ENCODE assay signal across 14 cellular contexts in the genomic region with DNA sequence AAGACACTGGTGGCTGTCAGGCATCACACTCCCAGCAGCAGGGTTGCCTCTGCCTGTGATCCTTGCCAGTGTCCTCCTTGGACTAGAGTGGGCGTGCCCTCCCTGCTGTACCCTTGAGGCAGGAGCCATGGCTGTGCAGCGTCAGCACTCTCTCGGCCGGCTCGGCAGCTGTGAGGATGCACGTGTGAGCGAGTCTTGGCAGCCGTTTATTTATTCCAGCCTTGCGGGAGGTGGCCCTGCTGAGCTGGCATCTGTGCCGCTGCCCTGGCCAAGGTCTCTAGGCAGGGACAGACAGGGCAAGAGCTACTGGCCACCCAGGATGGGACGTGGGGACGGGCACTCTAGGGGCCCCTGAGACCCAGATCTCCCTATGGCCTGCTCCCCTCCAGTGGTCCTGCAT. TPM values are rescaled to one million over a fixed set of nuclear protein-coding genes. Genes with fewer than 3 reads are reported as not detected.
DNase-seq lines count a peak whose midpoint lies in the region; ATAC-seq, FAIRE-seq and TF ChIP-seq lines count a peak whose summit lies in the region.
"Had no signal": no experiment of that assay in that cellular context is flagged by ENCODE, and none has a peak within 500 bp of the region (broad histone marks: within the 10 kb centered on the region; RNA-seq: fewer than 3 reads in every experiment).

No MANE protein-coding gene starts in this region.

- TF ChIP-seq EP300 in sigmoid colon (IDR thresholded peaks at IDR 0.05): no peak

- peak; percentile 86 to 97 (median 96) for ATAC-seq in psoas muscle
- ATAC-seq in GM23338: no peak
- ATAC-seq: naive thymus-derived CD8-positive, alpha-beta T cell had no signal

- no peaks in the 10 kb centered on the region for H3K9me2 ChIP-seq in GM23338 (ENCODE audit: insufficient read depth)

- H3K4me1 ChIP-seq in HEK293 (ENCODE audit: control insufficient read depth, insufficient read depth, low read length): no peaks in the 10 kb centered on the region
- H3K4me1 ChIP-seq in psoas muscle: peaks cover 11% of the 10 kb centered on the region
- H3K4me1 ChIP-seq in sigmoid colon: no peaks in the 10 kb centered on the region
- no peaks in the 10 kb centered on the region for H3K4me1 ChIP-seq in GM23338 (ENCODE audit: insufficient read depth)
- H3K4me1 ChIP-seq: thyroid gland had no signal

- peaks cover 35% of the 10 kb centered on the region for H3K36me3 Mint-ChIP-seq in GM23338 (ENCODE audit: low read depth)

- no peaks in the 10 kb centered on the region; the same call in 1 of the 3 replicates for H3K4me1 Mint-ChIP-seq in GM23338

- peaks cover 15% of the 10 kb centered on the region; the same call in 1 of the 2 replicates for H3F3A ChIP-seq in GM23338 (replicated peaks; ENCODE audit: low read depth)

- no peak overlapping the region for H3K4me3 ChIP-seq in HEK293 (ENCODE audit: low read depth, low read length)
- no peak overlapping the region for H3K4me3 ChIP-seq in psoas muscle
- no peak overlapping the region for H3K4me3 ChIP-seq in sigmoid colon
- no peak overlapping the region for H3K4me3 ChIP-seq in GM23338
- H3K4me3 ChIP-seq: smooth muscle cell, thyroid gland had no signal

- no peak overlapping the region for H3K4me2 ChIP-seq in GM23338
- H3K4me2 ChIP-seq: smooth muscle cell had no signal

- H3K27me3 ChIP-seq in psoas muscle (ENCODE audit: insufficient read depth in 3 of 3, low read length in 2 of 3) (no peaks in the 10 kb centered on the region), sigmoid colon (no peaks in the 10 kb centered on the region), GM23338 (ENCODE audit: insufficient read depth) (no peaks in the 10 kb centered on the region)
- H3K27me3 ChIP-seq: thyroid gland had no signal

- TF ChIP-seq CTCF in HEK293 (tag by site-specific recombination; IDR thresholded peaks at IDR 0.05) (no peak), psoas muscle (IDR thresholded peaks at IDR 0.05) (no peak), sigmoid colon (IDR thresholded peaks at IDR 0.05) (no peak), GM23338 (conservative IDR thresholded peaks at IDR 0.05; ENCODE audit: low read depth in 2 of 2) (no peak)

- DNase-seq in NCI-H524 treated with DMSO at 0.1 percent for 48 hours (lab: John Stamatoyannopoulos, UW) (peak; percentile 64), globus pallidus (ENCODE audit: low spot score) (peak; percentile 11), psoas muscle (peak; percentile 63 to 90), sigmoid colon (no peak), retina (no peak), frontal cortex (ENCODE audit: low spot score in 2 of 2) (no peak), GM23338 (ENCODE audit: low spot score) (no peak)
- DNase-seq: activated CD4-positive, alpha-beta T cell treated with anti-CD3 and anti-CD28 coated beads for 1 hour; Karpas-422; naive thymus-derived CD8-positive, alpha-beta T cell had no signal

- peaks cover 21% of the 10 kb centered on the region for H3K27me3 Mint-ChIP-seq in GM23338 (ENCODE audit: insufficient read depth, low read depth, poor library complexity)
- H3K27me3 Mint-ChIP-seq: dendritic cell treated with granulocyte-macrophage colony-stimulating factor and Interleukin-4, amounts not matched to agents 40 ng/mL and 50 ng/mL, for 4 days; naive thymus-derived CD8-positive, alpha-beta T cell had no signal

- H3K9me3 ChIP-seq in HEK293 (ENCODE audit: control insufficient read depth, insufficient read depth, low read depth, low read length) (no peaks in the 10 kb centered on the region), psoas muscle (no peaks in the 10 kb centered on the region), sigmoid colon (no peaks in the 10 kb centered on the region)
- H3K9me3 ChIP-seq: thyroid gland had no signal

- no peak overlapping the region for H3K27ac ChIP-seq in HEK293 (ENCODE audit: extremely low read depth, low read depth, low read length)
- H3K27ac ChIP-seq in psoas muscle: peak overlapping the region; percentile 58
- no peak overlapping the region for H3K27ac ChIP-seq in sigmoid colon
- no peak overlapping the region for H3K27ac ChIP-seq in GM23338 (ENCODE audit: low read depth)
- H3K27ac ChIP-seq: thyroid gland had no signal

- H3K36me3 ChIP-seq in HEK293 (ENCODE audit: control insufficient read depth in 2 of 2, insufficient read depth in 1 of 2, low read length in 2 of 2): peaks cover 0 to 57% of the 10 kb centered on the region in 2 experiments; a peak in 2 of 3 replicates
- peaks cover 2 to 6% of the 10 kb centered on the region in 2 donors for H3K36me3 ChIP-seq in psoas muscle (ENCODE audit: insufficient read depth in 1 of 2, low read depth in 1 of 2)
- H3K36me3 ChIP-seq in sigmoid colon: peaks cover 0 to 13% (median 4%) of the 10 kb centered on the region in 4 donors
- H3K36me3 ChIP-seq in GM23338 (ENCODE audit: insufficient read depth): peaks cover 4% of the 10 kb centered on the region; the same call in 1 of the 2 replicates
- H3K36me3 ChIP-seq: thyroid gland had no signal

- no peak for FAIRE-seq in frontal cortex (lab: Jason Lieb, UNC)

- H3K4me3 Mint-ChIP-seq in GM23338: no peak overlapping the region
- H3K4me3 Mint-ChIP-seq: dendritic cell treated with granulocyte-macrophage colony-stimulating factor and Interleukin-4, amounts not matched to agents 40 ng/mL and 50 ng/mL, for 4 days; naive thymus-derived CD8-positive, alpha-beta T cell had no signal

- WGBS in psoas muscle, 3 donors: 15 to 46% (median 28%) methylated on average over 11 to 12 of the region's 12 CpGs
- WGBS in sigmoid colon, 2 donors: 85 to 88% methylated on average over 12 of the region's 12 CpGs

- intact Hi-C loops in psoas muscle (cut with DNase I) (no loop called here), sigmoid colon (cut with DNase I) (no loop called here)

- peaks cover 17% of the 10 kb centered on the region for H4K20me1 ChIP-seq in GM23338 (replicated peaks; ENCODE audit: insufficient read depth)

- no peak overlapping the region for H2AFZ ChIP-seq in GM23338

- no peaks in the 10 kb centered on the region for H3K9me3 Mint-ChIP-seq in GM23338
- H3K9me3 Mint-ChIP-seq: dendritic cell treated with granulocyte-macrophage colony-stimulating factor and Interleukin-4, amounts not matched to agents 40 ng/mL and 50 ng/mL, for 4 days; naive thymus-derived CD8-positive, alpha-beta T cell had no signal

- TF ChIP-seq POLR2A in sigmoid colon (IDR thresholded peaks at IDR 0.05): no peak

- no peak overlapping the region for H3K27ac Mint-ChIP-seq in GM23338
- H3K27ac Mint-ChIP-seq: dendritic cell treated with granulocyte-macrophage colony-stimulating factor and Interleukin-4, amounts not matched to agents 40 ng/mL and 50 ng/mL, for 4 days had no signal

- POLR2A ChIA-PET in HEK293 (lab: Yijun Ruan, JAX): no interaction called here

- CTCF ChIA-PET in HEK293 (lab: Yijun Ruan, JAX): no interaction called here

- H3K79me2 ChIP-seq in GM23338 (replicated peaks; ENCODE audit: insufficient read depth): no peaks in the 10 kb centered on the region

TF ChIP-seq in GM23338, 12 proteins besides CTCF, POLR2A, EP300 and RAD21 (continues in another document):
- no peak for TF ChIP-seq JUNB (IDR thresholded peaks at IDR 0.05; ENCODE audit: unreplicated experiment)
- TF ChIP-seq NANOG (IDR thresholded peaks at IDR 0.05; ENCODE audit: borderline replicate concordance): no peak
- no peak for TF ChIP-seq CREB1 (CRISPR knock-in tag; IDR thresholded peaks at IDR 0.05; ENCODE audit: low read depth)
- TF ChIP-seq, protein P1, sequence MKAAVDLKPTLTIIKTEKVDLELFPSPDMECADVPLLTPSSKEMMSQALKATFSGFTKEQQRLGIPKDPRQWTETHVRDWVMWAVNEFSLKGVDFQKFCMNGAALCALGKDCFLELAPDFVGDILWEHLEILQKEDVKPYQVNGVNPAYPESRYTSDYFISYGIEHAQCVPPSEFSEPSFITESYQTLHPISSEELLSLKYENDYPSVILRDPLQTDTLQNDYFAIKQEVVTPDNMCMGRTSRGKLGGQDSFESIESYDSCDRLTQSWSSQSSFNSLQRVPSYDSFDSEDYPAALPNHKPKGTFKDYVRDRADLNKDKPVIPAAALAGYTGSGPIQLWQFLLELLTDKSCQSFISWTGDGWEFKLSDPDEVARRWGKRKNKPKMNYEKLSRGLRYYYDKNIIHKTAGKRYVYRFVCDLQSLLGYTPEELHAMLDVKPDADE (IDR thresholded peaks at IDR 0.05): no peak
- no peak for TF ChIP-seq STAT1 (IDR thresholded peaks at IDR 0.05; ENCODE audit: unreplicated experiment)

RNA-seq across cellular contexts. Expression of gene TSPAN4, which starts 33.9 kb away (rescaled TPM):
- total RNA-seq in psoas muscle: 10 to 100 TPM; 13.9 to 22.1 (median 16.8) TPM
- 10 to 100 TPM; 11.4 to 38.5 (median 25.1) TPM for polyA plus RNA-seq in psoas muscle
- total RNA-seq in sigmoid colon: 10 to 100 TPM; 79.2 to 92.7 (median 82.9) TPM
- polyA plus RNA-seq in sigmoid colon: 10 to 100 TPM in 2 of 3 donors, 1 to 10 TPM in 1; 8.8 to 41.0 (median 15.0) TPM
- 14.3 TPM for total RNA-seq in frontal cortex
- 145 and 150 TPM in 2 replicates for total RNA-seq in GM23338 (2014; rRNA removed; shearing (Covaris generic))
- polyA plus RNA-seq in GM23338 (2016; fragmentation: Nextera tagmentation; extraction: Ambion mirVana): 76.8 and 88.4 TPM in 2 replicates

RNA-seq across cellular contexts. Expression of gene CHID1, which starts 34.1 kb away (rescaled TPM):
- total RNA-seq in psoas muscle: 10 to 100 TPM; 31.2 to 44.5 (median 34.7) TPM
- 10 to 100 TPM; 25.5 to 40.4 (median 28.3) TPM for polyA plus RNA-seq in psoas muscle
- 10 to 100 TPM; 45.7 to 52.3 (median 48.0) TPM for total RNA-seq in sigmoid colon
- polyA plus RNA-seq in sigmoid colon: 10 to 100 TPM; 16.9 to 52.0 (median 18.0) TPM
- 17.5 TPM for total RNA-seq in frontal cortex
- 51.2 and 67.3 TPM in 2 replicates for total RNA-seq in GM23338 (2014; rRNA removed; shearing (Covaris generic))
- polyA plus RNA-seq in GM23338 (2016; fragmentation: Nextera tagmentation; extraction: Ambion mirVana): 54.1 and 55.4 TPM in 2 replicates

RNA-seq across cellular contexts. Expression of gene POLR2L, which starts 34.2 kb away (rescaled TPM):
- 100 to 1,000 TPM; 113 to 205 (median 156) TPM for total RNA-seq in psoas muscle
- 100 to 1,000 TPM; 114 to 178 (median 176) TPM for polyA plus RNA-seq in psoas muscle
- total RNA-seq in sigmoid colon: 10 to 100 TPM; 34.9 to 75.3 (median 52.0) TPM
- 100 to 1,000 TPM; 139 to 198 (median 143) TPM for polyA plus RNA-seq in sigmoid colon
- 17.5 TPM for total RNA-seq in frontal cortex
- total RNA-seq in GM23338 (2014; rRNA removed; shearing (Covaris generic)): 32.2 and 34.0 TPM in 2 replicates
- polyA plus RNA-seq in GM23338 (2016; fragmentation: Nextera tagmentation; extraction: Ambion mirVana): 369 TPM in 2 replicates

RNA-seq across cellular contexts. Expression of gene CD151, which starts 43.8 kb away (rescaled TPM):
- total RNA-seq in psoas muscle: 100 to 1,000 TPM; 149 to 175 (median 161) TPM
- polyA plus RNA-seq in psoas muscle: 100 to 1,000 TPM; 158 to 358 (median 224) TPM
- 100 to 1,000 TPM in 3 of 4 donors, 10 to 100 TPM in 1; 84.4 to 343 (median 278) TPM for total RNA-seq in sigmoid colon
- polyA plus RNA-seq in sigmoid colon: 100 to 1,000 TPM in 1 of 3 donors, 10 to 100 TPM in 2; 91.9 to 436 (median 92.7) TPM
- 34.6 TPM for total RNA-seq in frontal cortex
- total RNA-seq in GM23338 (2014; rRNA removed; shearing (Covaris generic)): 109 and 119 TPM in 2 replicates
- polyA plus RNA-seq in GM23338 (2016; fragmentation: Nextera tagmentation; extraction: Ambion mirVana): 62.9 and 64.4 TPM in 2 replicates

RNA-seq across cellular contexts. Expression of gene CRACR2B, which starts 48.8 kb away (rescaled TPM):
- total RNA-seq in psoas muscle (1 to 10 TPM; 2.4 to 8.9 (median 4.1) TPM), sigmoid colon (1 to 10 TPM; 1.5 to 9.5 (median 4.6) TPM), frontal cortex (0.82 TPM)
- polyA plus RNA-seq in psoas muscle (1 to 10 TPM; 1.9 to 6.4 (median 2.8) TPM), sigmoid colon (100 to 1,000 TPM in 1 of 3 donors, 10 to 100 TPM in 2; 32.1 to 149 (median 46.8) TPM), GM23338 (2016; fragmentation: Nextera tagmentation; extraction: Ambion mirVana) (55.9 and 59.4 TPM in 2 replicates)
- 58.0 and 64.1 TPM in 2 replicates for total RNA-seq in GM23338 (2014; rRNA removed; shearing (Covaris generic))

Comparison
In these comparisons a context has a peak if more than half of its experiments do, and no peak if none do; other contexts are left out.
1. DNase-seq: peak in NCI-H524 treated with DMSO at 0.1 percent for 48 hours (single experiment), globus pallidus (single experiment) and psoas muscle (2 of 2); none in sigmoid colon (single experiment), retina (single experiment), frontal cortex (0 of 2) and GM23338 (single experiment).